ENCODE assay signal across 30 cellular contexts in the genomic region with DNA sequence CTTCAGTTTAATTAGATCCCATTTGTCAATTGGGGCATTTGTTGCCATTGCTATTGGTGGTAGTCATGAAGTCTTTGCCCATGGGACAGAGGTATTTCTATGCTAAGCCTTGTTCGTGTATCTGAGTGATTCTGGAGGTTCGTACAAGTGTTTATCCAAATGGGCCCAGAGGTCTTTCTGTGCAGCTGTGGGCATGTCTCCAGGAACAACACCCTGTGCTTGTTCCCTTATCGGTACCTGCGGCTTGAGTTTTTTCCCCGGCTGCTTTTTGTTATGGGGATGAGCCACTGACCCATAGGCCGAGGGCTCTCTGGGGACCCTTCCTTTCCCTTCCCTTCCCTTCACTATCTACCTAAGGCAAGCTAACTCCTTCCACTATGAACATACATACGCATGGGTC.
"Had no signal": no experiment of that assay in that cellular context is flagged by ENCODE, and none has a peak within 500 bp of the region (broad histone marks: within the 10 kb centered on the region; RNA-seq: fewer than 3 reads in every experiment).

No MANE protein-coding gene starts in this region.

- H3K36me3 Mint-ChIP-seq: activated naive CD4-positive, alpha-beta T cell treated with anti-CD3 and anti-CD28 coated beads, Interleukin-2, amount 50 U/mL, for 24 hours; activated naive CD8-positive, alpha-beta T cell treated with anti-CD3 and anti-CD28 coated beads for 36 hours; brain had no signal

- ATAC-seq: activated CD4-positive, CD25-positive, alpha-beta regulatory T cell treated with anti-CD3 and anti-CD28 coated beads, Interleukin-2, amount 50 U/mL, for 24 hours; activated T-cell treated with anti-CD3 and anti-CD28 coated beads, Interleukin-2, amount 50 U/mL, for 4 hours; activated T-helper 17 cell treated with anti-CD3 and anti-CD28 coated beads, Interleukin-2, amount 50 U/mL, for 72 hours; esophagus mucosa; T-helper 17 cell had no signal

- DNase-seq: activated B cell treated with CpG ODN at 0.5 μM for 24 hours; activated CD4-positive, alpha-beta memory T cell treated with anti-CD3 and anti-CD28 coated beads, Interleukin-2, amount 10 ng/mL, durations not matched to agents 7 days and 5 days; activated CD4-positive, alpha-beta T cell treated with anti-CD3 and anti-CD28 coated beads, Interleukin-2, amount 10 ng/mL, durations not matched to agents 7 days and 5 days; activated CD4-positive, alpha-beta T cell treated with anti-CD3 and anti-CD28 coated beads, Interleukin-2, amount 50 U/mL, for 4 hours; activated CD8-positive, alpha-beta memory T cell treated with anti-CD3 and anti-CD28 coated beads, Interleukin-2, amount 50 U/mL, for 48 hours; activated effector memory CD4-positive, alpha-beta T cell treated with anti-CD3 and anti-CD28 coated beads, Interleukin-2, amount 50 U/mL, for 16 hours; activated naive CD4-positive, alpha-beta T cell treated with anti-CD3 and anti-CD28 coated beads for 36 hours; activated naive CD8-positive, alpha-beta T cell treated with anti-CD3 and anti-CD28 coated beads for 36 hours; activated T-cell treated with anti-CD3 and anti-CD28 coated beads, Interleukin-2, amount 50 U/mL, for 4 hours; central memory CD4-positive, alpha-beta T cell; cerebellar nuclear complex; dorsolateral prefrontal cortex; effector memory CD4-positive, alpha-beta T cell; foreskin fibroblast; T-helper 1 cell; T-helper 17 cell; T1000; WERI-Rb-1 had no signal

- H3K27ac ChIP-seq: ascending aorta, breast epithelium, cardiac muscle cell, coronary artery, dorsolateral prefrontal cortex, WERI-Rb-1 had no signal

- H3K4me1 Mint-ChIP-seq: activated B cell treated with CpG ODN at 0.5 μM for 24 hours; activated CD4-positive, alpha-beta memory T cell treated with anti-CD3 and anti-CD28 coated beads, Interleukin-2, amount 10 ng/mL, durations not matched to agents 7 days and 5 days; activated CD4-positive, alpha-beta T cell treated with anti-CD3 and anti-CD28 coated beads, Interleukin-2, amount 10 ng/mL, durations not matched to agents 7 days and 5 days; activated naive CD4-positive, alpha-beta T cell treated with anti-CD3 and anti-CD28 coated beads, Interleukin-2, amount 50 U/mL, for 24 hours; activated naive CD8-positive, alpha-beta T cell treated with anti-CD3 and anti-CD28 coated beads for 36 hours; activated T-helper 17 cell treated with anti-CD3 and anti-CD28 coated beads, Interleukin-2, amount 50 U/mL, for 72 hours; brain had no signal

- H3K27me3 Mint-ChIP-seq: activated B cell treated with CpG ODN at 0.5 μM for 24 hours; activated naive CD4-positive, alpha-beta T cell treated with anti-CD3 and anti-CD28 coated beads, Interleukin-2, amount 50 U/mL, for 24 hours; activated naive CD8-positive, alpha-beta T cell treated with anti-CD3 and anti-CD28 coated beads for 36 hours; activated T-helper 17 cell treated with anti-CD3 and anti-CD28 coated beads, Interleukin-2, amount 50 U/mL, for 72 hours had no signal

- H3K36me3 ChIP-seq: ascending aorta, breast epithelium, cardiac muscle cell, WERI-Rb-1 had no signal

- H3K27ac Mint-ChIP-seq: activated B cell treated with CpG ODN at 0.5 μM for 24 hours; activated CD4-positive, alpha-beta memory T cell treated with anti-CD3 and anti-CD28 coated beads, Interleukin-2, amount 10 ng/mL, durations not matched to agents 7 days and 5 days; activated CD4-positive, alpha-beta T cell treated with anti-CD3 and anti-CD28 coated beads, Interleukin-2, amount 10 ng/mL, durations not matched to agents 7 days and 5 days; activated naive CD4-positive, alpha-beta T cell treated with anti-CD3 and anti-CD28 coated beads for 36 hours; activated naive CD4-positive, alpha-beta T cell treated with anti-CD3 and anti-CD28 coated beads, Interleukin-2, amount 50 U/mL, for 24 hours; activated naive CD8-positive, alpha-beta T cell treated with anti-CD3 and anti-CD28 coated beads for 36 hours; activated T-helper 17 cell treated with anti-CD3 and anti-CD28 coated beads, Interleukin-2, amount 50 U/mL, for 72 hours; brain; dendritic cell treated with granulocyte-macrophage colony-stimulating factor and Interleukin-4, amounts not matched to agents 40 ng/mL and 50 ng/mL, for 4 days; endodermal cell; T-helper 17 cell; T-helper 2 cell treated with Interferon-gamma antibody and Interleukin-4, amounts not matched to agents 5 μg/mL and 100 μg/mL, for 36 hours had no signal

- H3K4me3 Mint-ChIP-seq: activated B cell treated with CpG ODN at 0.5 μM for 24 hours; activated CD4-positive, alpha-beta memory T cell treated with anti-CD3 and anti-CD28 coated beads, Interleukin-2, amount 10 ng/mL, durations not matched to agents 7 days and 5 days; activated CD4-positive, alpha-beta T cell treated with anti-CD3 and anti-CD28 coated beads, Interleukin-2, amount 10 ng/mL, durations not matched to agents 7 days and 5 days; activated naive CD4-positive, alpha-beta T cell treated with anti-CD3 and anti-CD28 coated beads for 36 hours; activated naive CD4-positive, alpha-beta T cell treated with anti-CD3 and anti-CD28 coated beads, Interleukin-2, amount 50 U/mL, for 24 hours; activated naive CD8-positive, alpha-beta T cell treated with anti-CD3 and anti-CD28 coated beads for 36 hours; activated T-cell treated with anti-CD3 and anti-CD28 coated beads, Interleukin-2, amount 50 U/mL, for 4 hours; activated T-helper 17 cell treated with anti-CD3 and anti-CD28 coated beads, Interleukin-2, amount 50 U/mL, for 72 hours; brain; dendritic cell treated with granulocyte-macrophage colony-stimulating factor and Interleukin-4, amounts not matched to agents 40 ng/mL and 50 ng/mL, for 4 days; endodermal cell; T-helper 17 cell; T-helper 2 cell treated with Interferon-gamma antibody and Interleukin-4, amounts not matched to agents 5 μg/mL and 100 μg/mL, for 36 hours had no signal

- H3K9me3 Mint-ChIP-seq: activated B cell treated with CpG ODN at 0.5 μM for 24 hours; activated CD4-positive, alpha-beta T cell treated with anti-CD3 and anti-CD28 coated beads, Interleukin-2, amount 10 ng/mL, durations not matched to agents 7 days and 5 days; activated naive CD4-positive, alpha-beta T cell treated with anti-CD3 and anti-CD28 coated beads, Interleukin-2, amount 50 U/mL, for 24 hours; activated naive CD8-positive, alpha-beta T cell treated with anti-CD3 and anti-CD28 coated beads for 36 hours; activated T-helper 17 cell treated with anti-CD3 and anti-CD28 coated beads, Interleukin-2, amount 50 U/mL, for 72 hours; brain; dendritic cell treated with granulocyte-macrophage colony-stimulating factor and Interleukin-4, amounts not matched to agents 40 ng/mL and 50 ng/mL, for 4 days; endodermal cell; T-helper 2 cell treated with Interferon-gamma antibody and Interleukin-4, amounts not matched to agents 5 μg/mL and 100 μg/mL, for 36 hours had no signal

- H3K4me1 ChIP-seq: ascending aorta, breast epithelium had no signal

- H3K9me3 ChIP-seq: ascending aorta, breast epithelium had no signal

- H3K4me3 ChIP-seq: ascending aorta, breast epithelium, cardiac muscle cell, coronary artery, dorsolateral prefrontal cortex had no signal

- H3K27me3 ChIP-seq: ascending aorta, breast epithelium, cardiac muscle cell had no signal
